8 cellular contexts compared by ENCODE assay signal in genomic region chr2:69755862-69756467, GRCh38. TPM values are rescaled to one million over a fixed set of nuclear protein-coding genes. Genes with fewer than 3 reads are reported as not detected.
DNase-seq lines count a peak whose midpoint lies in the region; ATAC-seq lines count a peak whose summit lies in the region.

No MANE protein-coding gene starts in this region.

- H3K27me3 Mint-ChIP-seq in activated T-helper 2 cell treated with anti-CD3 and anti-CD28 coated beads, Interferon-gamma antibody, Interleukin-2, Interleukin-4, amounts not matched to agents 10 μg/mL and 5 μg/mL and 100 μg/mL, durations not matched to agents 14 hours and 24 hours and 36 hours (ENCODE audit: low read depth) = no peaks in the 10 kb centered on the region

- ATAC-seq in HG02798 (IDR thresholded peaks at IDR 0.05; ENCODE audit: poor library complexity, unreplicated experiment) = peak; percentile 48
- ATAC-seq in HG02763 (IDR thresholded peaks at IDR 0.05; ENCODE audit: unreplicated experiment) = no peak
- ATAC-seq in HG03097 (IDR thresholded peaks at IDR 0.05; ENCODE audit: low FRiP score, unreplicated experiment) = no peak

- intact Hi-C loops in activated T-helper 2 cell treated with anti-CD3 and anti-CD28 coated beads, Interferon-gamma antibody, Interleukin-2, Interleukin-4, amounts not matched to agents 10 μg/mL and 5 μg/mL and 100 μg/mL, durations not matched to agents 14 hours and 24 hours and 36 hours (cut with micrococcal nuclease) = no loop called here

- H3K36me3 Mint-ChIP-seq in activated T-helper 2 cell treated with anti-CD3 and anti-CD28 coated beads, Interferon-gamma antibody, Interleukin-2, Interleukin-4, amounts not matched to agents 10 μg/mL and 5 μg/mL and 100 μg/mL, durations not matched to agents 14 hours and 24 hours and 36 hours (ENCODE audit: low read depth) = peaks cover 23% of the 10 kb centered on the region

- no peaks in the 10 kb centered on the region for H3K9me3 Mint-ChIP-seq in activated T-helper 2 cell treated with anti-CD3 and anti-CD28 coated beads, Interferon-gamma antibody, Interleukin-2, Interleukin-4, amounts not matched to agents 10 μg/mL and 5 μg/mL and 100 μg/mL, durations not matched to agents 14 hours and 24 hours and 36 hours

- DNase-seq in AG08396 (ENCODE audit: low spot score) (peak; percentile 50), kidney glomerular epithelial cell (lab: John Stamatoyannopoulos, UW) (peak; percentile 69), GM19240 (ENCODE audit: insufficient read length, low spot score) (no peak), NCI-H774 (lab: John Stamatoyannopoulos, UW) (no peak)
- no peak for DNase-seq in activated T-helper 2 cell treated with anti-CD3 and anti-CD28 coated beads, Interferon-gamma antibody, Interleukin-2, Interleukin-4, amounts not matched to agents 10 μg/mL and 5 μg/mL and 100 μg/mL, durations not matched to agents 14 hours and 24 hours and 36 hours (ENCODE audit: low spot score)

- H3K4me1 Mint-ChIP-seq in activated T-helper 2 cell treated with anti-CD3 and anti-CD28 coated beads, Interferon-gamma antibody, Interleukin-2, Interleukin-4, amounts not matched to agents 10 μg/mL and 5 μg/mL and 100 μg/mL, durations not matched to agents 14 hours and 24 hours and 36 hours (ENCODE audit: low read depth) = peaks cover 24% of the 10 kb centered on the region

- H3K27ac Mint-ChIP-seq in activated T-helper 2 cell treated with anti-CD3 and anti-CD28 coated beads, Interferon-gamma antibody, Interleukin-2, Interleukin-4, amounts not matched to agents 10 μg/mL and 5 μg/mL and 100 μg/mL, durations not matched to agents 14 hours and 24 hours and 36 hours = peak overlapping the region; percentile 46

- peak overlapping the region; percentile 45 for H3K4me3 Mint-ChIP-seq in activated T-helper 2 cell treated with anti-CD3 and anti-CD28 coated beads, Interferon-gamma antibody, Interleukin-2, Interleukin-4, amounts not matched to agents 10 μg/mL and 5 μg/mL and 100 μg/mL, durations not matched to agents 14 hours and 24 hours and 36 hours (ENCODE audit: low read depth)

RNA-seq across cellular contexts. Expression of gene ANXA4, which starts 14.0 kb away (rescaled TPM):
- 45.6 and 52.9 TPM in 2 replicates for total RNA-seq in activated T-helper 2 cell treated with anti-CD3 and anti-CD28 coated beads, Interferon-gamma antibody, Interleukin-2, Interleukin-4, amounts not matched to agents 10 μg/mL and 5 μg/mL and 100 μg/mL, durations not matched to agents 14 hours and 24 hours and 36 hours

Comparison
In these comparisons a context has a peak if more than half of its experiments do, and no peak if none do; other contexts are left out.
1. DNase-seq: peak in AG08396 (single experiment) and kidney glomerular epithelial cell (single experiment); none in activated T-helper 2 cell treated with anti-CD3 and anti-CD28 coated beads, Interferon-gamma antibody, Interleukin-2, Interleukin-4, amounts not matched to agents 10 μg/mL and 5 μg/mL and 100 μg/mL, durations not matched to agents 14 hours and 24 hours and 36 hours (single experiment), GM19240 (single experiment) and NCI-H774 (single experiment).